ENCODE assay signal across 1 cellular context in the genomic region with DNA sequence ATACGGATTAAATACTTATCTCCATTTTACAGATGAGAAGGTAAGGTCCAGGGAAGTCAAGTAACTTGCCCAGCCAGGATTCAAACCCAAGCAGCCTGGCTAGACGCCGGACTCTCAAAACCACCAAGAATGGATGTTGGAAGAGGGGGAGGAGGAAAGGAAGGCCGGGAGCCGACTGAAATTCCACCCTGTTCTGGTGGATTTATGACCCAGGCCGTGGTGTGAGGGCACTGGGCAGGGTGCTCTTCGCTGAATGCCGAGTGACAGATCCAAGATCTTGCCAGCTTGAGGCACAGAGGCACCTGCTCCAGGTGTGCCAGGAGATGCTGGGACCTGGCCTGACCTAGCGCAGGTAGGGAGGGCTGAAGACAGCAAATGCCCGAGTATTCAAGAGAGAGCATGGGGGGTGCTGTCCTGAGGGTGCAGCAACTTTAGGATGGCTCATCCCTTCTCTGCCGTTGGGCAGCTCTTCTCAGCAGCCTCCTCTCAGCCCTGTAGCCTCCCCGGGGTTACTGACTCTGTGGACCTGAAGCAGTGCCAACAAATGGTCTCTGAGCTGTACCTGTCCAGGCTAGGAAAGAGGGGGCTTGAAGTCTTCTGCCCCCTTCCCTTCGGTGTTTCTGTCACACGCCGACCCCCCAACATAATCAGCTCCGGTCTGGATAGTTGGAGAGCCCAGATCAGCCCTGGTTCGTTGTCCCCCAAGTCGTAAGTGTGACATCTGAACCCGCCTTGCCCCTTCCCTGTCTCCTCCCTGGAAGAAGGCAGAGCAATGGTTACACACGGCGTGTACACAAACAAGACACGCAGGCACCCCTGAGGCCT.
TF ChIP-seq lines count a peak whose summit lies in the region.

No MANE protein-coding gene starts in this region.

TF ChIP-seq in HepG2, 621 proteins besides CTCF, POLR2A, EP300 and RAD21 (continued from another document and continues in another):
- TF ChIP-seq, protein P1, sequence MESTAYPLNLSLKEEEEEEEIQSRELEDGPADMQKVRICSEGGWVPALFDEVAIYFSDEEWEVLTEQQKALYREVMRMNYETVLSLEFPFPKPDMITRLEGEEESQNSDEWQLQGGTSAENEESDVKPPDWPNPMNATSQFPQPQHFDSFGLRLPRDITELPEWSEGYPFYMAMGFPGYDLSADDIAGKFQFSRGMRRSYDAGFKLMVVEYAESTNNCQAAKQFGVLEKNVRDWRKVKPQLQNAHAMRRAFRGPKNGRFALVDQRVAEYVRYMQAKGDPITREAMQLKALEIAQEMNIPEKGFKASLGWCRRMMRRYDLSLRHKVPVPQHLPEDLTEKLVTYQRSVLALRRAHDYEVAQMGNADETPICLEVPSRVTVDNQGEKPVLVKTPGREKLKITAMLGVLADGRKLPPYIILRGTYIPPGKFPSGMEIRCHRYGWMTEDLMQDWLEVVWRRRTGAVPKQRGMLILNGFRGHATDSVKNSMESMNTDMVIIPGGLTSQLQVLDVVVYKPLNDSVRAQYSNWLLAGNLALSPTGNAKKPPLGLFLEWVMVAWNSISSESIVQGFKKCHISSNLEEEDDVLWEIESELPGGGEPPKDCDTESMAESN (CRISPR knock-in tag; conservative IDR thresholded peaks at IDR 0.05): 0 out of 2 replicates have a peak, but pooled peaks have one; percentile 44
- no peak for TF ChIP-seq ZNF275 (CRISPR knock-in tag; IDR thresholded peaks at IDR 0.05; ENCODE audit: borderline replicate concordance)
- no peak for TF ChIP-seq TEAD2 (CRISPR knock-in tag; IDR thresholded peaks at IDR 0.05)
- TF ChIP-seq ZNF782 (CRISPR knock-in tag; IDR thresholded peaks at IDR 0.05; ENCODE audit: borderline replicate concordance): no peak; the same call in 1 of the 2 replicates
- 0 out of 2 replicates have a peak, but pooled peaks have one; percentile 68 for TF ChIP-seq MTA1 (CRISPR knock-in tag; IDR thresholded peaks at IDR 0.05; ENCODE audit: borderline replicate concordance)
- 0 out of 2 replicates have a peak, but pooled peaks have one; percentile 35 for TF ChIP-seq ZNF703 (CRISPR knock-in tag; IDR thresholded peaks at IDR 0.05; ENCODE audit: borderline replicate concordance)
- TF ChIP-seq, protein P2, sequence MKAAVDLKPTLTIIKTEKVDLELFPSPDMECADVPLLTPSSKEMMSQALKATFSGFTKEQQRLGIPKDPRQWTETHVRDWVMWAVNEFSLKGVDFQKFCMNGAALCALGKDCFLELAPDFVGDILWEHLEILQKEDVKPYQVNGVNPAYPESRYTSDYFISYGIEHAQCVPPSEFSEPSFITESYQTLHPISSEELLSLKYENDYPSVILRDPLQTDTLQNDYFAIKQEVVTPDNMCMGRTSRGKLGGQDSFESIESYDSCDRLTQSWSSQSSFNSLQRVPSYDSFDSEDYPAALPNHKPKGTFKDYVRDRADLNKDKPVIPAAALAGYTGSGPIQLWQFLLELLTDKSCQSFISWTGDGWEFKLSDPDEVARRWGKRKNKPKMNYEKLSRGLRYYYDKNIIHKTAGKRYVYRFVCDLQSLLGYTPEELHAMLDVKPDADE (CRISPR knock-in tag; IDR thresholded peaks at IDR 0.05): no peak
- TF ChIP-seq TAF15 (IDR thresholded peaks at IDR 0.05; ENCODE audit: low read depth, low read length, poor library complexity, severe bottlenecking): no peak
- 0 out of 2 replicates have a peak, but pooled peaks have one; percentile 43 for TF ChIP-seq ARNTL (CRISPR knock-in tag; IDR thresholded peaks at IDR 0.05)
- no peak for TF ChIP-seq KDM5B (CRISPR knock-in tag; IDR thresholded peaks at IDR 0.05; ENCODE audit: borderline replicate concordance)
- no peak for TF ChIP-seq NRL (CRISPR knock-in tag; IDR thresholded peaks at IDR 0.05; ENCODE audit: borderline replicate concordance)
- no peak for TF ChIP-seq PRDM4 (CRISPR knock-in tag; IDR thresholded peaks at IDR 0.05; ENCODE audit: borderline replicate concordance)
- TF ChIP-seq, protein P3, sequence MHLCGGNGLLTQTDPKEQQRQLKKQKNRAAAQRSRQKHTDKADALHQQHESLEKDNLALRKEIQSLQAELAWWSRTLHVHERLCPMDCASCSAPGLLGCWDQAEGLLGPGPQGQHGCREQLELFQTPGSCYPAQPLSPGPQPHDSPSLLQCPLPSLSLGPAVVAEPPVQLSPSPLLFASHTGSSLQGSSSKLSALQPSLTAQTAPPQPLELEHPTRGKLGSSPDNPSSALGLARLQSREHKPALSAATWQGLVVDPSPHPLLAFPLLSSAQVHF (CRISPR knock-in tag; IDR thresholded peaks at IDR 0.05): no peak
- TF ChIP-seq YY1 (IDR thresholded peaks at IDR 0.05; ENCODE audit: insufficient read depth, insufficient replicate concordance, low read depth, low read length): no peak
- 0 out of 2 replicates have a peak, but pooled peaks have one; percentile 72 for TF ChIP-seq FUBP1 (CRISPR knock-in tag; IDR thresholded peaks at IDR 0.05; ENCODE audit: borderline replicate concordance)
- TF ChIP-seq, protein P4, sequence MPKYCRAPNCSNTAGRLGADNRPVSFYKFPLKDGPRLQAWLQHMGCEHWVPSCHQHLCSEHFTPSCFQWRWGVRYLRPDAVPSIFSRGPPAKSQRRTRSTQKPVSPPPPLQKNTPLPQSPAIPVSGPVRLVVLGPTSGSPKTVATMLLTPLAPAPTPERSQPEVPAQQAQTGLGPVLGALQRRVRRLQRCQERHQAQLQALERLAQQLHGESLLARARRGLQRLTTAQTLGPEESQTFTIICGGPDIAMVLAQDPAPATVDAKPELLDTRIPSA (CRISPR knock-in tag; IDR thresholded peaks at IDR 0.05; ENCODE audit: borderline replicate concordance): no peak
- TF ChIP-seq CREB1 (IDR thresholded peaks at IDR 0.05): no peak
- TF ChIP-seq CREB1 (CRISPR knock-in tag; IDR thresholded peaks at IDR 0.05): no peak
- no peak for TF ChIP-seq ZNF569 (CRISPR knock-in tag; IDR thresholded peaks at IDR 0.05; ENCODE audit: borderline replicate concordance)
- TF ChIP-seq ZNF274 (CRISPR knock-in tag; IDR thresholded peaks at IDR 0.05): peak; percentile 63; the same call in 1 of the 2 replicates
- TF ChIP-seq, protein P5, sequence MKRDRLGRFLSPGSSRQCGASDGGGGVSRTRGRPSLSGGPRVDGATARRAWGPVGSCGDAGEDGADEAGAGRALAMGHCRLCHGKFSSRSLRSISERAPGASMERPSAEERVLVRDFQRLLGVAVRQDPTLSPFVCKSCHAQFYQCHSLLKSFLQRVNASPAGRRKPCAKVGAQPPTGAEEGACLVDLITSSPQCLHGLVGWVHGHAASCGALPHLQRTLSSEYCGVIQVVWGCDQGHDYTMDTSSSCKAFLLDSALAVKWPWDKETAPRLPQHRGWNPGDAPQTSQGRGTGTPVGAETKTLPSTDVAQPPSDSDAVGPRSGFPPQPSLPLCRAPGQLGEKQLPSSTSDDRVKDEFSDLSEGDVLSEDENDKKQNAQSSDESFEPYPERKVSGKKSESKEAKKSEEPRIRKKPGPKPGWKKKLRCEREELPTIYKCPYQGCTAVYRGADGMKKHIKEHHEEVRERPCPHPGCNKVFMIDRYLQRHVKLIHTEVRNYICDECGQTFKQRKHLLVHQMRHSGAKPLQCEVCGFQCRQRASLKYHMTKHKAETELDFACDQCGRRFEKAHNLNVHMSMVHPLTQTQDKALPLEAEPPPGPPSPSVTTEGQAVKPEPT (CRISPR knock-in tag; IDR thresholded peaks at IDR 0.05; ENCODE audit: low read depth): no peak
- no peak for TF ChIP-seq ATF7 (IDR thresholded peaks at IDR 0.05)
- TF ChIP-seq ATF7 (CRISPR knock-in tag; IDR thresholded peaks at IDR 0.05): no peak
- no peak; the same call in 1 of the 2 replicates for TF ChIP-seq MYC (CRISPR knock-in tag; IDR thresholded peaks at IDR 0.05; ENCODE audit: borderline replicate concordance)
- TF ChIP-seq ZBTB21 (CRISPR knock-in tag; IDR thresholded peaks at IDR 0.05): no peak
- TF ChIP-seq KAT8 (CRISPR knock-in tag; IDR thresholded peaks at IDR 0.05): no peak
- no peak for TF ChIP-seq KLF6 (CRISPR knock-in tag; IDR thresholded peaks at IDR 0.05)
- TF ChIP-seq ESRRA (CRISPR knock-in tag; IDR thresholded peaks at IDR 0.05; ENCODE audit: low read depth): peak; percentile 38; the same call in 1 of the 2 replicates
- no peak for TF ChIP-seq NBN (conservative IDR thresholded peaks at IDR 0.05)
- TF ChIP-seq GTF3A (CRISPR knock-in tag; conservative IDR thresholded peaks at IDR 0.05): no peak
- TF ChIP-seq, protein P6, sequence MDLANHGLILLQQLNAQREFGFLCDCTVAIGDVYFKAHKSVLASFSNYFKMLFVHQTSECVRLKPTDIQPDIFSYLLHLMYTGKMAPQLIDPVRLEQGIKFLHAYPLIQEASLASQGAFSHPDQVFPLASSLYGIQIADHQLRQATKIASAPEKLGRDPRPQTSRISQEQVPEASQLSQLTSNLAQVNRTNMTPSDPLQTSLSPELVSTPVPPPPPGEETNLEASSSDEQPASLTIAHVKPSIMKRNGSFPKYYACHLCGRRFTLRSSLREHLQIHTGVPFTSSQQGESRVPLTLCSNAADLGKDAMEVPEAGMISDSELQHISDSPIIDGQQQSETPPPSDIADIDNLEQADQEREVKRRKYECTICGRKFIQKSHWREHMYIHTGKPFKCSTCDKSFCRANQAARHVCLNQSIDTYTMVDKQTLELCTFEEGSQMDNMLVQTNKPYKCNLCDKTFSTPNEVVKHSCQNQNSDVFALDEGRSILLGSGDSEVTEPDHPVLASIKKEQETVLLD (CRISPR knock-in tag; IDR thresholded peaks at IDR 0.05; ENCODE audit: low read depth): no peak
- no peak for TF ChIP-seq FOXP4 (CRISPR knock-in tag; IDR thresholded peaks at IDR 0.05)
- TF ChIP-seq NR0B2 (CRISPR knock-in tag; IDR thresholded peaks at IDR 0.05): no peak
- TF ChIP-seq NFRKB (IDR thresholded peaks at IDR 0.05): no peak
- TF ChIP-seq ZNF503 (CRISPR knock-in tag; IDR thresholded peaks at IDR 0.05): no peak
- TF ChIP-seq FOXC1 (CRISPR knock-in tag; IDR thresholded peaks at IDR 0.05; ENCODE audit: borderline replicate concordance): 0 out of 2 replicates have a peak, but pooled peaks have one; percentile 56
- no peak for TF ChIP-seq ZNF232 (CRISPR knock-in tag; IDR thresholded peaks at IDR 0.05; ENCODE audit: borderline replicate concordance)
